In genomic region chr12:47864646-47865235, GRCh38 we compare ENCODE assay signal across 29 cellular contexts. TPM values are rescaled to one million over a fixed set of nuclear protein-coding genes. Genes with fewer than 3 reads are reported as not detected.
DNase-seq lines count a peak whose midpoint lies in the region; ATAC-seq, FAIRE-seq and TF ChIP-seq lines count a peak whose summit lies in the region.
"Had no signal": no experiment of that assay in that cellular context is flagged by ENCODE, and none has a peak within 500 bp of the region (broad histone marks: within the 10 kb centered on the region; RNA-seq: fewer than 3 reads in every experiment).

No MANE protein-coding gene starts in this region.

- no peak for TF ChIP-seq POLR2A in esophagus squamous epithelium (IDR thresholded peaks at IDR 0.05)

- TF ChIP-seq CTCF in esophagus squamous epithelium (IDR thresholded peaks at IDR 0.05) (no peak), pancreas (IDR thresholded peaks at IDR 0.05) (no peak)

- peaks cover 0 to 20% (median 10%) of the 10 kb centered on the region in 3 donors for H3K36me3 ChIP-seq in esophagus squamous epithelium
- no peaks in the 10 kb centered on the region for H3K36me3 ChIP-seq in pancreas
- H3K36me3 ChIP-seq: thoracic aorta, uterus had no signal

- 94 to 95% methylated on average over 12 to 13 of the region's 14 CpGs for WGBS in esophagus squamous epithelium, 2 donors
- WGBS in pancreas, 2 donors: 92 to 94% methylated on average over 14 of the region's 14 CpGs

- CTCF ChIA-PET in activated naive CD4-positive, alpha-beta T cell treated with anti-CD3 and anti-CD28 coated beads, Interleukin-2, amount 10 ng/mL, durations not matched to agents 7 days and 5 days (lab: Charles Lee): interaction anchor here (1.2 to 2.9 kb wide), 2 partner anchors 22 to 85 kb away, joined by 3 to 15 read pairs; no protein-coding TSS in a partner anchor
- CTCF ChIA-PET in activated CD8-positive, alpha-beta T cell treated with anti-CD3 and anti-CD28 coated beads, Interleukin-2, amount 10 ng/mL, durations not matched to agents 7 days and 5 days (lab: Charles Lee): interaction anchor here (0.9 to 4.4 kb wide), 3 partner anchors 21 to 123 kb away, joined by 3 to 22 read pairs (median 4); no protein-coding TSS in a partner anchor

- H3K27ac ChIP-seq in esophagus squamous epithelium: peak overlapping the region in 3 of 4 donors; percentile 80 to 85 (median 84)
- no peak overlapping the region for H3K27ac ChIP-seq in pancreas
- H3K27ac ChIP-seq: C4-2B, thoracic aorta, uterus had no signal

- H3K9me3 ChIP-seq in esophagus squamous epithelium (no peaks in the 10 kb centered on the region), pancreas (no peaks in the 10 kb centered on the region)
- H3K9me3 ChIP-seq: MG63, thoracic aorta, uterus had no signal

- intact Hi-C loops in esophagus squamous epithelium (cut with DNase I) (loop anchor here (10.0 kb wide), 1 partner anchor 90 kb away; no protein-coding TSS in a partner anchor), pancreas (cut with DNase I) (no loop called here)

- FAIRE-seq in pancreas (lab: Jason Lieb, UNC): no peak
- FAIRE-seq: K562, TTC549 had no signal

- peak overlapping the region; percentile 61 to 91 for H3K27ac Mint-ChIP-seq in activated naive CD4-positive, alpha-beta T cell treated with anti-CD3 and anti-CD28 coated beads, Interleukin-2, amount 50 U/mL, for 72 hours
- no peak overlapping the region for H3K27ac Mint-ChIP-seq in activated naive CD4-positive, alpha-beta T cell treated with anti-CD3 and anti-CD28 coated beads, Interleukin-2, amount 10 ng/mL, durations not matched to agents 7 days and 5 days
- H3K27ac Mint-ChIP-seq in activated CD8-positive, alpha-beta T cell treated with anti-CD3 and anti-CD28 coated beads, Interleukin-2, amount 10 ng/mL, durations not matched to agents 7 days and 5 days: peak overlapping the region; percentile 41
- H3K27ac Mint-ChIP-seq in stimulated activated naive CD8-positive, alpha-beta T cell treated with anti-CD3 and anti-CD28 coated beads, Interleukin-15, amount 100 ng/mL, for 72 hours: peak overlapping the region; percentile 29 to 93
- H3K27ac Mint-ChIP-seq: GM23338; stimulated activated memory B cell treated with anti-CD40 and anti-IgM and Interleukin-4, amounts not matched to agents 10 μg/mL and 1 μg/mL and 100 μg/mL, for 72 hours had no signal

- peaks cover 42 to 60% of the 10 kb centered on the region in 2 donors for H3K36me3 Mint-ChIP-seq in activated naive CD4-positive, alpha-beta T cell treated with anti-CD3 and anti-CD28 coated beads, Interleukin-2, amount 50 U/mL, for 72 hours
- peaks cover 13% of the 10 kb centered on the region for H3K36me3 Mint-ChIP-seq in activated naive CD4-positive, alpha-beta T cell treated with anti-CD3 and anti-CD28 coated beads, Interleukin-2, amount 10 ng/mL, durations not matched to agents 7 days and 5 days
- peaks cover 25% of the 10 kb centered on the region for H3K36me3 Mint-ChIP-seq in activated CD8-positive, alpha-beta T cell treated with anti-CD3 and anti-CD28 coated beads, Interleukin-2, amount 10 ng/mL, durations not matched to agents 7 days and 5 days (ENCODE audit: low read depth)

- ATAC-seq in activated naive CD4-positive, alpha-beta T cell treated with anti-CD3 and anti-CD28 coated beads, Interleukin-2, amount 50 U/mL, for 72 hours: no peak
- no peak for ATAC-seq in activated CD8-positive, alpha-beta T cell treated with anti-CD3 and anti-CD28 coated beads, Interleukin-2, amount 10 ng/mL, durations not matched to agents 7 days and 5 days
- no peak for ATAC-seq in stimulated activated naive CD8-positive, alpha-beta T cell treated with anti-CD3 and anti-CD28 coated beads, Interleukin-15, amount 100 ng/mL, for 72 hours
- no peak for ATAC-seq in pancreas
- ATAC-seq: activated CD4-positive, CD25-positive, alpha-beta regulatory T cell treated with anti-CD3 and anti-CD28 coated beads, Interleukin-2, amount 50 U/mL, for 24 hours; GM23338; K562; PC-3; stimulated activated memory B cell treated with anti-CD40 and anti-IgM and Interleukin-4, amounts not matched to agents 10 μg/mL and 1 μg/mL and 100 μg/mL, for 72 hours had no signal

- DNase-seq in activated naive CD4-positive, alpha-beta T cell treated with anti-CD3 and anti-CD28 coated beads, Interleukin-2, amount 50 U/mL, for 72 hours (ENCODE audit: low spot score in 2 of 2): peak in 1 of 2 donors; percentile 49
- DNase-seq in activated naive CD4-positive, alpha-beta T cell treated with anti-CD3 and anti-CD28 coated beads, Interleukin-2, amount 10 ng/mL, durations not matched to agents 7 days and 5 days: no peak
- DNase-seq in activated CD8-positive, alpha-beta T cell treated with anti-CD3 and anti-CD28 coated beads, Interleukin-2, amount 10 ng/mL, durations not matched to agents 7 days and 5 days: no peak
- DNase-seq in esophagus squamous epithelium (lab: John Stamatoyannopoulos, UW) (no peak), pancreas (no peak), NOMO-1 treated with dmso at 0.1 percent for 144 hours (lab: John Stamatoyannopoulos, UW; ENCODE audit: unreplicated experiment) (no peak)
- DNase-seq in stimulated activated naive CD8-positive, alpha-beta T cell treated with anti-CD3 and anti-CD28 coated beads, Interleukin-15, amount 100 ng/mL, for 72 hours: no peak
- DNase-seq: activated naive CD4-positive, alpha-beta T cell treated with Interleukin-2 at 50 U/mL for 16 hours; aorta; Calu3; dermis blood vessel endothelial cell; DND-41; glutamatergic neuron; kidney glomerular epithelial cell; NCI-H1417 treated with DMSO at 0.1 percent for 48 hours; NCI-H774; PC-3; SHP77; uterus had no signal

- POLR2A ChIA-PET in activated CD8-positive, alpha-beta T cell treated with anti-CD3 and anti-CD28 coated beads, Interleukin-2, amount 10 ng/mL, durations not matched to agents 7 days and 5 days (lab: Charles Lee): no interaction called here

- H3K27me3 ChIP-seq in esophagus squamous epithelium (no peaks in the 10 kb centered on the region), pancreas (no peaks in the 10 kb centered on the region)
- H3K27me3 ChIP-seq: MG63, uterus had no signal

- no peaks in the 10 kb centered on the region for H3K9me3 Mint-ChIP-seq in activated naive CD4-positive, alpha-beta T cell treated with anti-CD3 and anti-CD28 coated beads, Interleukin-2, amount 50 U/mL, for 72 hours
- no peaks in the 10 kb centered on the region for H3K9me3 Mint-ChIP-seq in activated naive CD4-positive, alpha-beta T cell treated with anti-CD3 and anti-CD28 coated beads, Interleukin-2, amount 10 ng/mL, durations not matched to agents 7 days and 5 days
- H3K9me3 Mint-ChIP-seq in activated CD8-positive, alpha-beta T cell treated with anti-CD3 and anti-CD28 coated beads, Interleukin-2, amount 10 ng/mL, durations not matched to agents 7 days and 5 days (ENCODE audit: insufficient read depth): no peaks in the 10 kb centered on the region
- no peaks in the 10 kb centered on the region for H3K9me3 Mint-ChIP-seq in stimulated activated naive CD8-positive, alpha-beta T cell treated with anti-CD3 and anti-CD28 coated beads, Interleukin-15, amount 100 ng/mL, for 72 hours
- H3K9me3 Mint-ChIP-seq: GM23338; stimulated activated memory B cell treated with anti-CD40 and anti-IgM and Interleukin-4, amounts not matched to agents 10 μg/mL and 1 μg/mL and 100 μg/mL, for 72 hours had no signal

- no peak overlapping the region for H3K4me3 ChIP-seq in esophagus squamous epithelium
- H3K4me3 ChIP-seq in pancreas: no peak overlapping the region
- H3K4me3 ChIP-seq: GM23338, K562, lung, MG63, skin epidermis, thoracic aorta, uterus had no signal

- H3K4me1 ChIP-seq in esophagus squamous epithelium (peaks cover 18 to 60% (median 21%) of the 10 kb centered on the region in 3 donors), pancreas (no peaks in the 10 kb centered on the region)
- H3K4me1 ChIP-seq: uterus had no signal

- H3K4me3 Mint-ChIP-seq in activated naive CD4-positive, alpha-beta T cell treated with anti-CD3 and anti-CD28 coated beads, Interleukin-2, amount 10 ng/mL, durations not matched to agents 7 days and 5 days: no peak overlapping the region
- H3K4me3 Mint-ChIP-seq in activated CD8-positive, alpha-beta T cell treated with anti-CD3 and anti-CD28 coated beads, Interleukin-2, amount 10 ng/mL, durations not matched to agents 7 days and 5 days: no peak overlapping the region
- no peak overlapping the region for H3K4me3 Mint-ChIP-seq in stimulated activated naive CD8-positive, alpha-beta T cell treated with anti-CD3 and anti-CD28 coated beads, Interleukin-15, amount 100 ng/mL, for 72 hours
- H3K4me3 Mint-ChIP-seq: GM23338; stimulated activated memory B cell treated with anti-CD40 and anti-IgM and Interleukin-4, amounts not matched to agents 10 μg/mL and 1 μg/mL and 100 μg/mL, for 72 hours had no signal

- H3K27me3 Mint-ChIP-seq in activated naive CD4-positive, alpha-beta T cell treated with anti-CD3 and anti-CD28 coated beads, Interleukin-2, amount 10 ng/mL, durations not matched to agents 7 days and 5 days: no peaks in the 10 kb centered on the region
- H3K27me3 Mint-ChIP-seq in activated CD8-positive, alpha-beta T cell treated with anti-CD3 and anti-CD28 coated beads, Interleukin-2, amount 10 ng/mL, durations not matched to agents 7 days and 5 days (ENCODE audit: low read depth): no peaks in the 10 kb centered on the region
- no peaks in the 10 kb centered on the region for H3K27me3 Mint-ChIP-seq in stimulated activated naive CD8-positive, alpha-beta T cell treated with anti-CD3 and anti-CD28 coated beads, Interleukin-15, amount 100 ng/mL, for 72 hours
- H3K27me3 Mint-ChIP-seq: stimulated activated memory B cell treated with anti-CD40 and anti-IgM and Interleukin-4, amounts not matched to agents 10 μg/mL and 1 μg/mL and 100 μg/mL, for 72 hours had no signal

- peaks cover 38% of the 10 kb centered on the region for H3K4me1 Mint-ChIP-seq in activated naive CD4-positive, alpha-beta T cell treated with anti-CD3 and anti-CD28 coated beads, Interleukin-2, amount 10 ng/mL, durations not matched to agents 7 days and 5 days
- peaks cover 53% of the 10 kb centered on the region for H3K4me1 Mint-ChIP-seq in activated CD8-positive, alpha-beta T cell treated with anti-CD3 and anti-CD28 coated beads, Interleukin-2, amount 10 ng/mL, durations not matched to agents 7 days and 5 days (ENCODE audit: low read depth)
- peaks cover 95% of the 10 kb centered on the region for H3K4me1 Mint-ChIP-seq in stimulated activated naive CD8-positive, alpha-beta T cell treated with anti-CD3 and anti-CD28 coated beads, Interleukin-15, amount 100 ng/mL, for 72 hours
- H3K4me1 Mint-ChIP-seq: GM23338 had no signal

RNA-seq across cellular contexts. Expression of gene VDR, which starts 40.1 kb away (rescaled TPM):
- 100 to 1,000 TPM in 1 of 2 donors, 10 to 100 TPM in 1; 92.4 to 133 TPM for total RNA-seq in activated naive CD4-positive, alpha-beta T cell treated with anti-CD3 and anti-CD28 coated beads, Interleukin-2, amount 50 U/mL, for 72 hours
- 10 to 100 TPM; 13.2 to 14.5 TPM for total RNA-seq in activated CD8-positive, alpha-beta T cell treated with anti-CD3 and anti-CD28 coated beads, Interleukin-2, amount 10 ng/mL, durations not matched to agents 7 days and 5 days
- total RNA-seq in esophagus squamous epithelium (10 to 100 TPM; 16.6 to 25.0 (median 21.3) TPM), pancreas (1 to 10 TPM; 1.3 to 5.5 (median 3.5) TPM)
- polyA plus RNA-seq in pancreas: 1 to 10 TPM; 1.2 to 1.7 TPM

RNA-seq across cellular contexts. Expression of gene HDAC7, which starts 45.0 kb away (rescaled TPM):
- total RNA-seq in activated naive CD4-positive, alpha-beta T cell treated with anti-CD3 and anti-CD28 coated beads, Interleukin-2, amount 50 U/mL, for 72 hours: 100 to 1,000 TPM; 285 to 334 TPM
- total RNA-seq in activated CD8-positive, alpha-beta T cell treated with anti-CD3 and anti-CD28 coated beads, Interleukin-2, amount 10 ng/mL, durations not matched to agents 7 days and 5 days: 100 to 1,000 TPM; 180 to 207 TPM
- 10 to 100 TPM; 19.8 to 37.2 (median 24.0) TPM for total RNA-seq in esophagus squamous epithelium
- 10 to 100 TPM; 17.9 to 45.5 (median 20.1) TPM for total RNA-seq in pancreas
- polyA plus RNA-seq in pancreas: 10 to 100 TPM; 36.6 to 48.1 TPM

Comparison
In these comparisons a context has a peak if more than half of its experiments do, and no peak if none do; other contexts are left out.
1. H3K27ac ChIP-seq: peak in esophagus squamous epithelium (3 of 4); none in pancreas (0 of 4).